Comparison of ENCODE assay signal across 22 cellular contexts in the genomic region with DNA sequence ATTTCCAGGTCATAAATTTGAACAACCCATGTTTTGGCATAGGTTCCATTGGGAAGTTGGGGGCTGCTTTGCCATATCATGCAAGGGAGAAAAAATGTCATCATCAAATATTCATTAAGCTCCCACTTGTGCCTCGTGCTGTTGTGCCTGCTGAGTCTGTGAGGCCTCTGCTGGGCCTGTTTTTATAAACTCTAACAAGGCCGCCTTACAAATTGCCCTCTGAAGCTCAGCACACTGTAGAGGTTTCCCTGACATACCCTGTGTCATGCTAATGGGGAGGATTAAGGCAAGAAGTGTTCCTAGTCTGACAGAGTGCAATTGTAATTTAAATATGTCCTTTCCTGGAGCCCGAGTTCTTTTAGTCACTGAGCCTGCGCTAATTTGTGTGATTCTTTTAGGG. TPM values are rescaled to one million over a fixed set of nuclear protein-coding genes. Genes with fewer than 3 reads are reported as not detected.
DNase-seq lines count a peak whose midpoint lies in the region; ATAC-seq and TF ChIP-seq lines count a peak whose summit lies in the region.
"Had no signal": no experiment of that assay in that cellular context is flagged by ENCODE, and none has a peak within 500 bp of the region (broad histone marks: within the 10 kb centered on the region; RNA-seq: fewer than 3 reads in every experiment).

No MANE protein-coding gene starts in this region.

- H3K4me3 ChIP-seq in A673 (ENCODE audit: low read depth, low read length, poor library complexity, severe bottlenecking) (no peak overlapping the region), HEK293 (ENCODE audit: low read depth, low read length) (no peak overlapping the region)
- H3K4me3 ChIP-seq: mucosa of descending colon, thoracic aorta had no signal

- TF ChIP-seq CTCF in A673 (conservative IDR thresholded peaks at IDR 0.05; ENCODE audit: low read depth, low read length) (no peak), HEK293 (tag by site-specific recombination; IDR thresholded peaks at IDR 0.05) (no peak)

- H3K9me3 ChIP-seq in A673 (ENCODE audit: low read depth, low read length, poor library complexity, severe bottlenecking) (no peaks in the 10 kb centered on the region), HEK293 (ENCODE audit: control insufficient read depth, insufficient read depth, low read depth, low read length) (no peaks in the 10 kb centered on the region)
- H3K9me3 ChIP-seq: mucosa of descending colon, thoracic aorta had no signal

- BruUV-seq in A673 (replicated peaks; lab: Mats Ljungman, UMichigan) = no TSS peak

- intact Hi-C loops in A673 (cut with micrococcal nuclease; ENCODE audit: unreplicated experiment) = no loop called here

- H3K27ac ChIP-seq in A673 (ENCODE audit: low read depth, low read length, poor library complexity, severe bottlenecking) (peak overlapping the region; percentile 66), HEK293 (ENCODE audit: extremely low read depth, low read depth, low read length) (no peak overlapping the region), caudate nucleus (ENCODE audit: low read depth, low read length) (peak overlapping the region; percentile 77)
- H3K27ac ChIP-seq: HL-60, thoracic aorta, VCaP had no signal

- CTCF ChIA-PET in A673 (lab: Charles Lee) = interaction anchor here (0.8 kb wide), 1 partner anchor 100 kb away, joined by 3 read pairs; the partner anchor contains the start of gene RBM45
- CTCF ChIA-PET in HEK293 (lab: Yijun Ruan, JAX) = interaction anchor here (0.8 to 1.1 kb wide), 3 partner anchors 24 to 203 kb away, joined by 3 read pairs; no protein-coding TSS in a partner anchor

- H3K4me1 ChIP-seq in A673 (ENCODE audit: insufficient read depth, low read length, poor library complexity, severe bottlenecking) = peaks cover 29% of the 10 kb centered on the region
- peaks cover 5% of the 10 kb centered on the region for H3K4me1 ChIP-seq in HEK293 (ENCODE audit: control insufficient read depth, insufficient read depth, low read length)

- no peaks in the 10 kb centered on the region for H3K27me3 ChIP-seq in A673 (replicated peaks; ENCODE audit: insufficient read depth, low read depth, low read length, poor library complexity)

- POLR2A ChIA-PET in A673 (lab: Charles Lee; ENCODE audit: low non-redundant PET) (no interaction called here), HEK293 (lab: Yijun Ruan, JAX) (no interaction called here)

- no peak for ATAC-seq in left lobe of liver
- no peak for ATAC-seq in HG03378 (IDR thresholded peaks at IDR 0.05; ENCODE audit: unreplicated experiment)
- ATAC-seq: mucosa of descending colon, sciatic nerve had no signal

- DNase-seq in A673 (ENCODE audit: low spot score) = peak; percentile 90
- peak in 5 of 61 donors; percentile 15 to 38 (median 28) for DNase-seq in caudate nucleus (lab: John Stamatoyannopoulos, UW)
- DNase-seq in iPS-NIHi11 (ENCODE audit: low spot score) = peak; percentile 60
- no peak for DNase-seq in left lobe of liver (ENCODE audit: low spot score)
- DNase-seq in activated naive CD4-positive, alpha-beta T cell (lab: John Stamatoyannopoulos, UW) = no peak
- no peak for DNase-seq in GM19238 (ENCODE audit: insufficient read length, low spot score)
- DNase-seq: activated CD4-positive, alpha-beta T cell treated with anti-CD3 and anti-CD28 coated beads, Interleukin-2, amount 50 U/mL, for 48 hours; activated naive CD4-positive, alpha-beta T cell treated with anti-CD3 and anti-CD28 coated beads, Interleukin-2, amount 10 ng/mL, durations not matched to agents 7 days and 5 days; CD4-positive, CD25-positive, alpha-beta regulatory T cell; DMS153; HCEC 1CT; mucosa of descending colon; NCI-H2081 treated with DMSO at 0.1 percent for 48 hours; OCI-M1; SHP77; T-helper 1 cell had no signal

- H3K36me3 ChIP-seq in A673 (ENCODE audit: insufficient read depth, low read length, poor library complexity, severe bottlenecking) (no peaks in the 10 kb centered on the region), HEK293 (ENCODE audit: control insufficient read depth in 2 of 2, insufficient read depth in 1 of 2, low read length in 2 of 2) (no peaks in the 10 kb centered on the region)
- H3K36me3 ChIP-seq: thoracic aorta had no signal

TF ChIP-seq in HEK293, 187 proteins besides CTCF, POLR2A, EP300 and RAD21:
- TF ChIP-seq ZIC2 (tag by site-specific recombination; IDR thresholded peaks at IDR 0.05) (peak; percentile 67), ZBTB1 (tag by site-specific recombination; IDR thresholded peaks at IDR 0.05) (no peak)

RNA-seq across cellular contexts. Expression of gene OSBPL6, which starts 17.6 kb away (rescaled TPM):
- total RNA-seq in A673 (2021) = 19.3 and 20.3 TPM in 2 replicates
- total RNA-seq in left lobe of liver = 1.8 TPM
- total RNA-seq: CD4-positive, CD25-positive, alpha-beta regulatory T cell had no signal

Comparison
In these comparisons a context has a peak if more than half of its experiments do, and no peak if none do; other contexts are left out.
1. DNase-seq: peak in A673 (single experiment) and iPS-NIHi11 (single experiment); none in left lobe of liver (single experiment), activated naive CD4-positive, alpha-beta T cell (0 of 4) and GM19238 (single experiment).